ENCODE assay signal across 8 cellular contexts in genomic region chr6:126339796-126340750, GRCh38. TPM values are rescaled to one million over a fixed set of nuclear protein-coding genes. Genes with fewer than 3 reads are reported as not detected.
DNase-seq lines count a peak whose midpoint lies in the region; ATAC-seq and TF ChIP-seq lines count a peak whose summit lies in the region.

Gene CENPW, plus strand, starts transcription at chr6:126340115. Its CDS starts 159 bp downstream, at chr6:126340274.

- POLR2A ChIA-PET in CD4-positive, alpha-beta T cell (lab: Charles Lee), result no interaction called here

- H3K9me3 Mint-ChIP-seq in CD4-positive, alpha-beta T cell, result no peaks in the 10 kb centered on the region

- H3K36me3 ChIP-seq in duodenal mucosa (ENCODE audit: control insufficient read depth in 1 of 2, insufficient read depth in 2 of 2, low read length in 2 of 2) (no peaks in the 10 kb centered on the region), right lobe of liver (no peaks in the 10 kb centered on the region)

- intact Hi-C loops in CD4-positive, alpha-beta T cell (cut with DNase I, micrococcal nuclease), result no loop called here
- intact Hi-C loops in right lobe of liver (cut with DNase I), result no loop called here

- peak within 1 kb of the TSS; percentile 91 to 96 for H3K4me3 ChIP-seq in duodenal mucosa (ENCODE audit: low read depth in 1 of 2, low read length in 2 of 2)
- peak within 1 kb of the TSS; percentile 59 to 71 (median 60) for H3K4me3 ChIP-seq in right lobe of liver

- no peak for TF ChIP-seq POLR2A in right lobe of liver (IDR thresholded peaks at IDR 0.05)

- no peak within 1 kb of the TSS for H3K27ac Mint-ChIP-seq in CD4-positive, alpha-beta T cell

- H3K4me1 ChIP-seq in duodenal mucosa (ENCODE audit: control insufficient read depth in 1 of 2, insufficient read depth in 2 of 2, low read length in 2 of 2), result peaks cover 14 to 16% of the 10 kb centered on the region in 2 donors
- H3K4me1 ChIP-seq in right lobe of liver, result peaks cover 0 to 18% (median 4%) of the 10 kb centered on the region in 4 donors

- H3K9me3 ChIP-seq in CD4-positive, alpha-beta T cell (ENCODE audit: control insufficient read depth, low read length), result no peaks in the 10 kb centered on the region
- no peaks in the 10 kb centered on the region for H3K9me3 ChIP-seq in duodenal mucosa (ENCODE audit: control insufficient read depth in 1 of 2, low read length in 2 of 2)
- H3K9me3 ChIP-seq in right lobe of liver, result no peaks in the 10 kb centered on the region

- H3K36me3 Mint-ChIP-seq in CD4-positive, alpha-beta T cell (ENCODE audit: low read depth), result no peaks in the 10 kb centered on the region

- no peak within 1 kb of the TSS for H3K27ac ChIP-seq in CD4-positive, alpha-beta T cell (ENCODE audit: low read depth, low read length)
- H3K27ac ChIP-seq in duodenal mucosa (ENCODE audit: low read depth, low read length) (no peak within 1 kb of the TSS), right lobe of liver (no peak within 1 kb of the TSS)

- TF ChIP-seq CTCF in CD4-positive, alpha-beta T cell (IDR thresholded peaks at IDR 0.05), result no peak
- no peak for TF ChIP-seq CTCF in right lobe of liver (IDR thresholded peaks at IDR 0.05)

- ATAC-seq in CD4-positive, alpha-beta T cell (ENCODE audit: poor library complexity), result peak; percentile 95
- peak; percentile 96 for ATAC-seq in GM19397 (IDR thresholded peaks at IDR 0.05; ENCODE audit: unreplicated experiment)
- ATAC-seq in HG03558 (IDR thresholded peaks at IDR 0.05; ENCODE audit: extremely low read depth, unreplicated experiment), result peak; percentile 81
- peak; percentile 92 to 98 (median 92) for ATAC-seq in right lobe of liver

- H3K27me3 ChIP-seq in CD4-positive, alpha-beta T cell (ENCODE audit: control insufficient read depth, insufficient read depth, low read length), result no peaks in the 10 kb centered on the region
- H3K27me3 ChIP-seq in duodenal mucosa (ENCODE audit: control insufficient read depth in 1 of 2, insufficient read depth in 2 of 2, low read length in 2 of 2), result no peaks in the 10 kb centered on the region
- no peaks in the 10 kb centered on the region for H3K27me3 ChIP-seq in right lobe of liver

- no peaks in the 10 kb centered on the region for H3K27me3 Mint-ChIP-seq in CD4-positive, alpha-beta T cell

- no peak within 1 kb of the TSS for H3K4me3 Mint-ChIP-seq in CD4-positive, alpha-beta T cell

- peaks cover 11% of the 10 kb centered on the region for H3K4me1 Mint-ChIP-seq in CD4-positive, alpha-beta T cell (ENCODE audit: low read depth)

- 0% methylated on average over 30 of the region's 48 CpGs for whole genome bisulfite sequencing in right lobe of liver (ENCODE audit: insufficient coverage, low coverage, low lambda C conversion rate, missing lambda C conversion rate)

- peak within 1 kb of the TSS; percentile 55 to 75 for H3K9ac ChIP-seq in duodenal mucosa (ENCODE audit: low read depth in 1 of 2, low read length in 2 of 2)

- peak; percentile 77 to 92 (median 84) for DNase-seq in CD4-positive, alpha-beta T cell
- peak; percentile 98 for DNase-seq in NCI-H69 (lab: John Stamatoyannopoulos, UW)
- DNase-seq in activated CD4-positive, alpha-beta T cell treated with anti-CD3 and anti-CD28 coated beads, Interleukin-2, amount 50 U/mL, for 1 hour, result peak; percentile 92
- peak; percentile 91 to 92 (median 91) for DNase-seq in right lobe of liver
- peak; percentile 93 for DNase-seq in stimulated activated CD4-positive, alpha-beta T cell treated with anti-CD3 and anti-CD28 coated beads, Interleukin-4, amount 100 ng/mL, for 24 hours

- CTCF ChIA-PET in CD4-positive, alpha-beta T cell (lab: Charles Lee), result no interaction called here

RNA-seq across cellular contexts. Expression of gene CENPW, which starts in this region (rescaled TPM):
- total RNA-seq in CD4-positive, alpha-beta T cell, result 1 to 10 TPM; 1.0 to 1.1 TPM
- 1 to 10 TPM in 4 of 6 experiments, under 1 TPM in 1, not detected in 1; 0.68 to 2.7 (median 1.4) TPM for total RNA-seq in right lobe of liver
